1 cellular context compared by ENCODE assay signal in genomic region chr2:219512524-219513216, GRCh38.
TF ChIP-seq lines count a peak whose summit lies in the region.

No MANE protein-coding gene starts in this region.

TF ChIP-seq in HepG2, 621 proteins besides CTCF, POLR2A, EP300 and RAD21 (continued from another document and continues in another):
- TF ChIP-seq THAP8 (CRISPR knock-in tag; IDR thresholded peaks at IDR 0.05; ENCODE audit: borderline replicate concordance) (no peak), JARID2 (CRISPR knock-in tag; IDR thresholded peaks at IDR 0.05; ENCODE audit: insufficient replicate concordance) (no peak), GMEB2 (CRISPR knock-in tag; IDR thresholded peaks at IDR 0.05; ENCODE audit: low read depth) (no peak), ZNF704 (CRISPR knock-in tag; IDR thresholded peaks at IDR 0.05; ENCODE audit: borderline replicate concordance) (no peak), GZF1 (CRISPR knock-in tag; IDR thresholded peaks at IDR 0.05) (no peak), TFAP4 (IDR thresholded peaks at IDR 0.05; ENCODE audit: borderline replicate concordance, low read depth) (peak; percentile 77), FOXK2 (IDR thresholded peaks at IDR 0.05) (no peak), PITX1 (CRISPR knock-in tag; IDR thresholded peaks at IDR 0.05) (peak; percentile 99), HNF1A (IDR thresholded peaks at IDR 0.05; ENCODE audit: low read depth) (no peak), HNF1A (CRISPR knock-in tag; IDR thresholded peaks at IDR 0.05; ENCODE audit: borderline replicate concordance) (no peak), ZNF143 (CRISPR knock-in tag; IDR thresholded peaks at IDR 0.05) (no peak), ZNF710 (CRISPR knock-in tag; IDR thresholded peaks at IDR 0.05; ENCODE audit: borderline replicate concordance) (0 out of 2 replicates have a peak, but pooled peaks have one; percentile 27), ZNF580 (CRISPR knock-in tag; IDR thresholded peaks at IDR 0.05; ENCODE audit: borderline replicate concordance, low read depth) (no peak), ZNF350 (CRISPR knock-in tag; IDR thresholded peaks at IDR 0.05; ENCODE audit: borderline replicate concordance, low read depth) (no peak), ZNF468 (CRISPR knock-in tag; IDR thresholded peaks at IDR 0.05) (no peak), IKZF5 (CRISPR knock-in tag; IDR thresholded peaks at IDR 0.05) (no peak), ZNF7 (CRISPR knock-in tag; IDR thresholded peaks at IDR 0.05) (no peak), RORA (CRISPR knock-in tag; IDR thresholded peaks at IDR 0.05) (no peak), NFYB (CRISPR knock-in tag; IDR thresholded peaks at IDR 0.05) (no peak), SNAI1 (CRISPR knock-in tag; IDR thresholded peaks at IDR 0.05; ENCODE audit: borderline replicate concordance) (no peak), PHF8 (CRISPR knock-in tag; IDR thresholded peaks at IDR 0.05) (no peak), ZNF790 (CRISPR knock-in tag; IDR thresholded peaks at IDR 0.05; ENCODE audit: borderline replicate concordance) (no peak), KDM6A (CRISPR knock-in tag; IDR thresholded peaks at IDR 0.05; ENCODE audit: low read depth) (no peak), ZNF556 (CRISPR knock-in tag; IDR thresholded peaks at IDR 0.05; ENCODE audit: borderline replicate concordance) (peak; percentile 81; the same call in 1 of the 2 replicates), ZNF362 (CRISPR knock-in tag; IDR thresholded peaks at IDR 0.05; ENCODE audit: borderline replicate concordance) (peak; percentile 88), KAT7 (CRISPR knock-in tag; IDR thresholded peaks at IDR 0.05; ENCODE audit: borderline replicate concordance) (no peak), ZNF674 (CRISPR knock-in tag; IDR thresholded peaks at IDR 0.05; ENCODE audit: low read depth) (no peak), TBX2 (CRISPR knock-in tag; IDR thresholded peaks at IDR 0.05; ENCODE audit: borderline replicate concordance) (peak; percentile 91), ZNF607 (CRISPR knock-in tag; IDR thresholded peaks at IDR 0.05; ENCODE audit: borderline replicate concordance) (no peak), KLF9 (CRISPR knock-in tag; IDR thresholded peaks at IDR 0.05; ENCODE audit: low read depth) (no peak), RARG (CRISPR knock-in tag; IDR thresholded peaks at IDR 0.05; ENCODE audit: low read depth) (no peak), ZNF17 (CRISPR knock-in tag; IDR thresholded peaks at IDR 0.05) (no peak), MATR3 (CRISPR knock-in tag; IDR thresholded peaks at IDR 0.05) (no peak), PAF1 (CRISPR knock-in tag; IDR thresholded peaks at IDR 0.05) (no peak), PRDM10 (CRISPR knock-in tag; IDR thresholded peaks at IDR 0.05; ENCODE audit: low read depth) (no peak), MNT (IDR thresholded peaks at IDR 0.05) (no peak), ETV6 (CRISPR knock-in tag; conservative IDR thresholded peaks at IDR 0.05) (0 out of 2 replicates have a peak, but pooled peaks have one; percentile 36), CCDC6 (CRISPR knock-in tag; IDR thresholded peaks at IDR 0.05) (no peak), SALL1 (CRISPR knock-in tag; IDR thresholded peaks at IDR 0.05) (peak; percentile 81), FOXP1 (IDR thresholded peaks at IDR 0.05) (no peak), FOXP1 (CRISPR knock-in tag; IDR thresholded peaks at IDR 0.05) (no peak), TCF7L2 (IDR thresholded peaks at IDR 0.05; ENCODE audit: low read depth, low read length) (no peak)
